1 cellular context compared by ENCODE assay signal in the genomic region with DNA sequence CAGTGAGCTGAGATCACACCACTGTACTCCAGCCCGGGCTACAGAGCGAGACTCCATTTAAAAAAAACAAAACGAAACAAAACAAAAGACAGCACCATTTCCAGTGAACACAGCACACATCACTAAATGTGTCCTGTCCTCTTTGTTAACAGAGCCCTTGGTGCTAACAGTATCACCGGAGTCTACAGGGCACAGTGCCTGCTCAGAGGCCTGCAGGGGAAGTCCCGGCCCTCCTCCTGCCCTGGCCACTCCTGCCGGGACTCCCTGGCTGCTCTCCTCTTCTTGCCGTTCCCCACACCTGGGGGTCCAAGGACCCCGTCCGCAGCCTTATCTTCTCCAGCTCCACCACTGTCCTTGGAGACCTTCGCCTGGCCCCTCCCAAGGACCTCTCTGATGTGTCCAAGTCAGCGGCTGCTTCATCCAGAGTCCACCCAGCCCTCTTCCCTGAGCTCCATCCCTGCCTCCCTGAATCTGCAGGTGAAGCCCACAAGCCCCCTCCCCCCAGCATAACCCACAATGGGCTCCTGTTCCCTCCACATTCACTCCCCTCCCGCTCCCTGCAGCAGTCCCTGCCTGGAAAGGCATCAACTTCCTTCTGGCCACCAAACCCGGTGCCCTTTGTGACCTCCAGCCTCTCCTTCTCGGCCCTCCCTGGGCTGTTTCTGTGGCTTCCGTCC.
TF ChIP-seq lines count a peak whose summit lies in the region.

No MANE protein-coding gene starts in this region.

TF ChIP-seq in HepG2, 621 proteins besides CTCF, POLR2A, EP300 and RAD21:
- TF ChIP-seq CEBPB (IDR thresholded peaks at IDR 0.05; ENCODE audit: borderline replicate concordance, low read depth, low read length) = no peak
- TF ChIP-seq RBM22 (optimal IDR thresholded peaks at IDR 0.05; ENCODE audit: low read length) = peak; percentile 22
- peak; percentile 15 for TF ChIP-seq AGO2 (optimal IDR thresholded peaks at IDR 0.05; ENCODE audit: low read depth, low read length)
